ENCODE assay signal across 7 cellular contexts in the genomic region with DNA sequence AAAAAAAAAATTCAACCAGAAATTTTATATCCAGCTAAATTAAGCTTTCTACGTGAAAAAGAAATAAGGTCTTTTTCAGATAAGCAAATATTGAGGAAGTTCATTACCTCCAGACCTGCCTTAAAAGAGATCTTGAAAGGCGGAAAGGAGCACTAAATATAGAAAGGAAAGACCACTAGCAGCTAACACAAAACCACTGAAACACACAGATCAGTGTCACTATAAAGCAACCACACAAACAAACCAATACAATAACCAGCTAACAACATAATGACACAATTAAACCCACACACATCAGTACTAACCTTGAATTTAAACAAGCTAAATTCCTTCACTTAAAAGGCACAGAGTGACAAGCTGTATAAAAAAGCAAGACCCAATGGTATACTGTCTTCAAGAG.
"Had no signal": no experiment of that assay in that cellular context is flagged by ENCODE, and none has a peak within 500 bp of the region (broad histone marks: within the 10 kb centered on the region; RNA-seq: fewer than 3 reads in every experiment).

No MANE protein-coding gene starts in this region.

- DNase-seq: GM23248, H9, HCEC 1CT, Kasumi-1, KG1 had no signal

- ATAC-seq: HepG2 had no signal

- H3K4me3 ChIP-seq: GM23248 had no signal

- H2AFZ ChIP-seq: GM23248 had no signal

- H3K9ac ChIP-seq: GM23248 had no signal

- H3K27ac ChIP-seq: GM23248, HL-60 had no signal
